ENCODE assay signal across 15 cellular contexts in the genomic region with DNA sequence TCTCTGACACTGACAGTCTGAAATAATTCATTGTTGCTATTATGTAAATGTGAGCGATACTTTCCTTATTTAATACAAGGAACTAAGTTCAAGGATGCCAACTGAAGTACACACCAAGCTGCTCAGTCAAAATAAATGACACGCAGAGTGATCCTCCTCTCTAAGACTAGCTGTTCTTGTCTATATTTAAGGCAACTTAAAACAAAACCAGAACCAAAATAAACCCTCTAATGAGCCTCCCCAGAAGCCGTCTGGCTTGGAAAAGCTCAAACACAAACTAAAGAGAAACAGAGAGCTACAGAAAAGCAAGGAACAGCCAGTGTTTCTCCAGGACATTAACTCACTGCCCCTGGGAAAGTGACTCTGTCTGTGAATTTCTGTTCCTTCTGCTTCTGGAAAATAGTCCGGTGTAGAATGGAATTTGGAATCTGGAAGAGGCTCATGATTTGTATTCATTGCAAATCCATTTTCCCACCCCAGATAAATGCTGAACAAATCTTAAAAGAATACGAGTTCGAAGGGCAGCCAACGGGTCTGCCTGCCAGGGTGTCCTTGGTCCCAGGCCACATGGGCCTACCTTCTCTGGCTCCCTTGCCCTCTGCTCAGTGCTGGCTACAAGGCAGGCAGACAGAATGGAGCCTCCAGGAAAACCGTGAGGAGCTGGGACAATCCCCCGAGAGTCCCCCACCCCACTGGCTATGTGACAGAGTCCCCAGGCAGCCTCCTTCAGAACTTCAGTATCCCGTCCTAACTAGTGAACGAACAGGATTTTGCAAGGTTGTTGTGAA. TPM values are rescaled to one million over a fixed set of nuclear protein-coding genes. Genes with fewer than 3 reads are reported as not detected.
DNase-seq lines count a peak whose midpoint lies in the region; ATAC-seq and TF ChIP-seq lines count a peak whose summit lies in the region.
"Had no signal": no experiment of that assay in that cellular context is flagged by ENCODE, and none has a peak within 500 bp of the region (broad histone marks: within the 10 kb centered on the region; RNA-seq: fewer than 3 reads in every experiment).

No MANE protein-coding gene starts in this region.

- H3K9me3 ChIP-seq in ascending aorta (no peaks in the 10 kb centered on the region), heart right ventricle (no peaks in the 10 kb centered on the region), neutrophil (no peaks in the 10 kb centered on the region), testis (no peaks in the 10 kb centered on the region)
- H3K9me3 ChIP-seq: SJSA1 had no signal

- H3K36me3 ChIP-seq in ascending aorta (no peaks in the 10 kb centered on the region), heart right ventricle (no peaks in the 10 kb centered on the region), neutrophil (peaks cover 5% of the 10 kb centered on the region), testis (ENCODE audit: low read depth, missing control alignments) (no peaks in the 10 kb centered on the region)
- H3K36me3 ChIP-seq: SJSA1 had no signal

- H3K4me1 ChIP-seq in ascending aorta (peaks cover 32 to 60% of the 10 kb centered on the region in 2 donors), heart right ventricle (peaks cover 15 to 65% (median 49%) of the 10 kb centered on the region in 9 donors), neutrophil (ENCODE audit: control insufficient read depth in 1 of 2, insufficient read depth in 1 of 2, low read depth in 1 of 2, low read length in 1 of 2) (peaks cover 27 to 29% of the 10 kb centered on the region in 2 experiments), testis (peaks cover 16% of the 10 kb centered on the region)
- H3K4me1 ChIP-seq: SJSA1 had no signal

- TF ChIP-seq CTCF in ascending aorta (IDR thresholded peaks at IDR 0.05) (no peak), heart right ventricle (IDR thresholded peaks at IDR 0.05) (no peak), neutrophil (IDR thresholded peaks at IDR 0.05) (no peak), testis (IDR thresholded peaks at IDR 0.05) (no peak)

- WGBS in heart right ventricle, 2 donors = 43 to 52% methylated on average over 11 of the region's 11 CpGs
- WGBS in testis, 2 donors = 41 to 47% methylated on average over 11 of the region's 11 CpGs

- TF ChIP-seq POLR2A in testis (IDR thresholded peaks at IDR 0.05) = no peak

- no peak for DNase-seq in ascending aorta (ENCODE audit: low spot score in 2 of 2)
- DNase-seq in heart right ventricle = no peak
- DNase-seq in testis = no peak
- DNase-seq in NCI-H82 treated with DMSO at 0.1 percent for 48 hours (lab: John Stamatoyannopoulos, UW; ENCODE audit: unreplicated experiment) = no peak
- DNase-seq in activated effector memory CD4-positive, alpha-beta T cell treated with anti-CD3 and anti-CD28 coated beads, Interleukin-2, amount 50 U/mL, for 16 hours = no peak
- no peak for DNase-seq in NCI-H2196 treated with DMSO at 0.1 percent for 48 hours (lab: John Stamatoyannopoulos, UW; ENCODE audit: unreplicated experiment)
- DNase-seq: activated CD4-positive, alpha-beta T cell treated with anti-CD3 and anti-CD28 coated beads, Interleukin-2, amount 50 U/mL, for 48 hours; DMS53; NCI-H1105 treated with DMSO at 0.1 percent for 48 hours; retina; stimulated activated naive CD4-positive, alpha-beta T cell had no signal

- ATAC-seq in heart right ventricle (peak; percentile 19 to 58 (median 37)), HG02885 (IDR thresholded peaks at IDR 0.05; ENCODE audit: poor library complexity, unreplicated experiment) (no peak)

- H3K27me3 ChIP-seq in ascending aorta (no peaks in the 10 kb centered on the region), heart right ventricle (no peaks in the 10 kb centered on the region), neutrophil (no peaks in the 10 kb centered on the region), testis (no peaks in the 10 kb centered on the region)
- H3K27me3 ChIP-seq: SJSA1 had no signal

- H3K4me3 ChIP-seq in ascending aorta (peak overlapping the region in 1 of 2 donors; percentile 41), heart right ventricle (no peak overlapping the region), neutrophil (ENCODE audit: low read depth in 1 of 2, low read length in 1 of 2) (no peak overlapping the region), testis (no peak overlapping the region)
- H3K4me3 ChIP-seq: SJSA1 had no signal

- H3K27ac ChIP-seq in ascending aorta (peak overlapping the region; percentile 81 to 95), heart right ventricle (peak overlapping the region; percentile 50 to 90 (median 71)), neutrophil (peak overlapping the region; percentile 85), testis (peak overlapping the region; percentile 19 to 56)
- H3K27ac ChIP-seq: SJSA1 had no signal

- intact Hi-C loops in ascending aorta (cut with DNase I) = loop anchor here (10.0 kb wide), 1 partner anchor 180 kb away; no protein-coding TSS in a partner anchor
- intact Hi-C loops in heart right ventricle (cut with DNase I) = no loop called here
- intact Hi-C loops in testis (cut with DNase I; ENCODE audit: low total_unique reads) = no loop called here

RNA-seq across cellular contexts. Expression of gene GGTA1, which starts 14.8 kb away (rescaled TPM):
- total RNA-seq in ascending aorta (2.6 TPM), heart right ventricle (10 to 100 TPM in 7 of 10 donors, 1 to 10 TPM in 3; 6.0 to 42.1 (median 13.9) TPM), testis (1 to 10 TPM; 2.2 to 2.4 TPM)
- polyA plus RNA-seq in heart right ventricle (10 to 100 TPM in 1 of 2 donors, 1 to 10 TPM in 1; 3.0 to 34.9 TPM), testis (ENCODE audit: insufficient read depth, low read depth, low replicate concordance) (8.9 TPM)
- total RNA-seq: SJSA1 had no signal
- polyA plus RNA-seq: BJ had no signal

Comparison
In these comparisons a context has a peak if more than half of its experiments do, and no peak if none do; other contexts are left out.
1. H3K27ac ChIP-seq: peak in every context shown above with its lines; median percentile 88 in ascending aorta; 85 in neutrophil; 71 in heart right ventricle; 38 in testis.